Comparison of ENCODE assay signal across 20 cellular contexts in the genomic region with DNA sequence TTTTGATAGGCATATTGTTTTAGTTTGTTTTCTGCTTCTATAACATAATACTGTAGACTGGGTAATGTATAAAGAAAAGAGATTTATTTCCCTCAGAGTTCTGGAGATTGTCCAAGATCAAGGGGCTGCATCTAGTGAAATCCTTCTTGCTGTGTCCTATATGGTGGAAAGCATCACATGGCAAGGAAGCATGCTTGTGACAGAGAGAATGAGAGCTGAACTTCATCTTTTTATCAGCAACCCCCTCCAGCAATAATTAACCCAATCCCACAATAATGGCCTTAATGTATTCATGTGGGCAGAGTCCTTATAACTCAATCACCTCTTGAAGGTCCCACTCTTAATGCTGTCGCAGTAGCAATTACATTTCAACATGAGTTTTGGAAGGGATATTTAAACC.
"Had no signal": no experiment of that assay in that cellular context is flagged by ENCODE, and none has a peak within 500 bp of the region (broad histone marks: within the 10 kb centered on the region; RNA-seq: fewer than 3 reads in every experiment).

No MANE protein-coding gene starts in this region.

- H3K36me3 Mint-ChIP-seq: immature natural killer cell, naive B cell had no signal

- H3K4me3 Mint-ChIP-seq: immature natural killer cell, mesothelial cell of epicardium, naive B cell had no signal

- ATAC-seq: foreskin keratinocyte, gastroesophageal sphincter, heart left ventricle, left colon, left lung, left ventricle myocardium superior, lower lobe of right lung, mucosa of descending colon had no signal

- H3K27ac Mint-ChIP-seq: immature natural killer cell, mesothelial cell of epicardium, naive B cell had no signal

- H3K27me3 Mint-ChIP-seq: naive B cell had no signal

- H3K4me1 Mint-ChIP-seq: immature natural killer cell, naive B cell had no signal

- DNase-seq: dermis blood vessel endothelial cell; dorsolateral prefrontal cortex; effector CD4-positive, alpha-beta T cell; effector memory CD4-positive, alpha-beta T cell; foreskin keratinocyte; heart left ventricle; hypothalamus; immature natural killer cell; islet precursor cell; kidney; kidney glomerular epithelial cell; left colon; left lung; left ventricle myocardium superior; lower lobe of right lung; mesenchymal stem cell; mucosa of descending colon; naive B cell had no signal
